24 cellular contexts compared by ENCODE assay signal in the genomic region with DNA sequence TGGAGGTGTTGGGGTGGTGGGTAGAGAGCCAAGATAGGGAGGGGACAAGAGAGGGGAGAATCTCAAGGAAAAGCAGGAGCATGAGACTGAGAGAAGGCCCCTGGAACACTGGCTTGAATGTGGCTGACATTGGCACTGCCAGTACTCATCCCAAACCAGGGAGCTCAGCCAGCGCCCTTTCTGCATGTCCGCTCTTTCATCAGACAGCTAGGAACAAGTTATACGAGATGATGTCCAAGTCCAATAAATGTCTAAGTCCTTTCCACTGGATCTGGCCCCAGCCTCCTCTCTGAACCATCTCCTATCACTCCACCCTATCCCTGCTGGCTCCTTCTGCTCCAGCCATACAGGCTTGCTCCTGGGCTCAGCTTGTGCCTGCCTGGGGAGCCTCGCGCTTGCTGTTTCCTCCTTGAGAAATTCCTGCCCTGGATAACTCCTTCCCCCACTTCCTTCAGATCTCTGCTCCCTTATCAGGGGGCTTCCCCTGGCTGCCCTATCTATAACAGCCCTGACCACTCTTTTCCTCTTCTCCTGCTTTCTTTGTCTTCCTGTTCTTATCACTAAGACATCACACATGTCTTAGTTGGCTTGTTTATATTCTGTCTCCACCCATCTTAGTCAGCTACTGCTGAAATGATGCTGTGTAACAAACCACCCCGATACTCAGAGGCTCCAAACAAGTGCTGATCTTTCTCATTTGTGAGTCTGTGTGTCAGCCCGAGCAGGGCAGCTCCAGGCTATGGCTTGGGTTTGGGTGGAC. TPM values are rescaled to one million over a fixed set of nuclear protein-coding genes. Genes with fewer than 3 reads are reported as not detected.
"Had no signal": no experiment of that assay in that cellular context is flagged by ENCODE, and none has a peak within 500 bp of the region (broad histone marks: within the 10 kb centered on the region; RNA-seq: fewer than 3 reads in every experiment).

No MANE protein-coding gene starts in this region.

- H3K9me3 ChIP-seq: breast epithelium, left ventricle myocardium inferior, neutrophil had no signal

- H3K4me3 Mint-ChIP-seq: activated naive CD4-positive, alpha-beta T cell treated with anti-CD3 and anti-CD28 coated beads for 36 hours; activated naive CD8-positive, alpha-beta T cell treated with anti-CD3 and anti-CD28 coated beads, Interleukin-2, amount 50 U/mL, for 24 hours; activated T-helper 17 cell treated with anti-CD3 and anti-CD28 coated beads, Interleukin-2, amount 50 U/mL, for 72 hours; effector memory CD8-positive, alpha-beta T cell; naive thymus-derived CD8-positive, alpha-beta T cell; type B pancreatic cell had no signal

- FAIRE-seq: keratinocyte, small intestine had no signal

- H3K4me1 ChIP-seq: breast epithelium had no signal

- H3K9me3 Mint-ChIP-seq: activated naive CD4-positive, alpha-beta T cell treated with anti-CD3 and anti-CD28 coated beads for 36 hours; activated naive CD8-positive, alpha-beta T cell treated with anti-CD3 and anti-CD28 coated beads, Interleukin-2, amount 50 U/mL, for 24 hours; activated T-helper 17 cell treated with anti-CD3 and anti-CD28 coated beads, Interleukin-2, amount 50 U/mL, for 72 hours; effector memory CD8-positive, alpha-beta T cell; type B pancreatic cell had no signal

- DNase-seq: activated CD4-positive, alpha-beta T cell treated with anti-CD3 and anti-CD28 coated beads for 1 hour; activated CD4-positive, alpha-beta T cell treated with anti-CD3 and anti-CD28 coated beads, Interleukin-2, amount 50 U/mL, for 4 hours; activated naive CD4-positive, alpha-beta T cell treated with anti-CD3 and anti-CD28 coated beads for 36 hours; activated naive CD8-positive, alpha-beta T cell treated with anti-CD3 and anti-CD28 coated beads, Interleukin-2, amount 50 U/mL, for 24 hours; activated T-cell treated with anti-CD3 and anti-CD28 coated beads for 4 hours; aorta; cerebellar nuclear complex; effector memory CD8-positive, alpha-beta T cell; erythroblast; hippocampal formation; left ventricle myocardium inferior; naive thymus-derived CD8-positive, alpha-beta T cell; small intestine; stimulated activated CD4-positive, alpha-beta T cell treated with anti-CD3 and anti-CD28 coated beads, Interleukin-4, amount 100 ng/mL, for 24 hours; substantia nigra had no signal

- H3K27ac ChIP-seq: breast epithelium, left ventricle myocardium inferior, neutrophil, VCaP had no signal

- H3K36me3 ChIP-seq: breast epithelium, left ventricle myocardium inferior, neutrophil had no signal

- H3K27ac Mint-ChIP-seq: activated naive CD4-positive, alpha-beta T cell treated with anti-CD3 and anti-CD28 coated beads for 36 hours; activated naive CD8-positive, alpha-beta T cell treated with anti-CD3 and anti-CD28 coated beads, Interleukin-2, amount 50 U/mL, for 24 hours; activated T-helper 17 cell treated with anti-CD3 and anti-CD28 coated beads, Interleukin-2, amount 50 U/mL, for 72 hours had no signal

- ATAC-seq: activated naive CD8-positive, alpha-beta T cell treated with anti-CD3 and anti-CD28 coated beads, Interleukin-2, amount 50 U/mL, for 24 hours; activated T-helper 17 cell treated with anti-CD3 and anti-CD28 coated beads, Interleukin-2, amount 50 U/mL, for 72 hours; effector memory CD8-positive, alpha-beta T cell; naive thymus-derived CD8-positive, alpha-beta T cell had no signal

- H3K36me3 Mint-ChIP-seq: naive thymus-derived CD8-positive, alpha-beta T cell; type B pancreatic cell had no signal

- H3K27me3 ChIP-seq: breast epithelium had no signal

- H3K4me3 ChIP-seq: breast epithelium, left ventricle myocardium inferior had no signal

RNA-seq across cellular contexts. Expression of a gene that starts 37.1 kb away (rescaled TPM):
- total RNA-seq: naive thymus-derived CD8-positive, alpha-beta T cell had no signal

RNA-seq across cellular contexts. Expression of a gene that starts 59.7 kb away (rescaled TPM):
- total RNA-seq: activated naive CD4-positive, alpha-beta T cell treated with anti-CD3 and anti-CD28 coated beads for 36 hours; activated T-helper 17 cell treated with anti-CD3 and anti-CD28 coated beads, Interleukin-2, amount 50 U/mL, for 72 hours; breast epithelium; glomerular endothelial cell; mucosa of gallbladder; naive thymus-derived CD8-positive, alpha-beta T cell; T-helper 1 cell treated with Interleukin-12 subunit alpha and Interleukin-12 subunit beta and Interleukin-4 antibody, amounts not matched to agents 30 ng/mL and 1 ng/mL, for 36 hours had no signal
- polyA plus RNA-seq: naive thymus-derived CD8-positive, alpha-beta T cell; small intestine had no signal
